In genomic region chr12:6195665-6196535, GRCh38 we compare ENCODE assay signal across 7 cellular contexts. TPM values are rescaled to one million over a fixed set of nuclear protein-coding genes. Genes with fewer than 3 reads are reported as not detected.
DNase-seq lines count a peak whose midpoint lies in the region; ATAC-seq and TF ChIP-seq lines count a peak whose summit lies in the region.

No MANE protein-coding gene starts in this region.

- peak overlapping the region; percentile 24; the same call in 1 of the 2 replicates for H2AFZ ChIP-seq in SK-N-SH (ENCODE audit: low read depth)

- DNase-seq in SK-N-SH (peak; percentile 96), cardiac muscle cell (ENCODE audit: low read depth in 1 of 2, low spot score in 1 of 2) (peak; percentile 86 to 89), prostate gland (ENCODE audit: low spot score) (peak; percentile 89), upper lobe of left lung (peak in 1 of 2 donors; percentile 90)
- peak; percentile 59 for DNase-seq in activated naive CD8-positive, alpha-beta T cell treated with anti-CD3 and anti-CD28 coated beads, Interleukin-2, amount 50 U/mL, for 16 hours (ENCODE audit: low read depth, low spot score)

- POLR2A ChIA-PET in SK-N-SH (lab: Yijun Ruan, JAX) = interaction anchor here (0.6 to 0.9 kb wide), 2 partner anchors 83 to 89 kb away, joined by 4 to 5 read pairs; no protein-coding TSS in a partner anchor

- TF ChIP-seq EP300 in SK-N-SH (IDR thresholded peaks at IDR 0.05; ENCODE audit: borderline replicate concordance in 1 of 2, low read depth in 1 of 2, low read length in 1 of 2) = no peak
- peak in 1 of 4 donors; percentile 55 for TF ChIP-seq EP300 in upper lobe of left lung (IDR thresholded peaks at IDR 0.05)

- CTCF ChIA-PET in SK-N-SH (lab: Yijun Ruan, JAX) = interaction anchor here (0.6 to 14.3 kb wide), 59 partner anchors 8 to 269 kb away, joined by 3 to 299 read pairs (median 5); no protein-coding TSS in a partner anchor

- TF ChIP-seq CTCF in GM12873 (IDR thresholded peaks at IDR 0.05; ENCODE audit: insufficient read depth, low read depth, low read length, missing control alignments) = peak; percentile 96
- TF ChIP-seq CTCF in LNCAP (IDR thresholded peaks at IDR 0.05) = peak; percentile 87
- TF ChIP-seq CTCF in SK-N-SH (IDR thresholded peaks at IDR 0.05) = peak; percentile 90
- peak; percentile 92 for TF ChIP-seq CTCF in cardiac muscle cell (IDR thresholded peaks at IDR 0.05; ENCODE audit: low read depth, low read length)
- peak; percentile 94 to 99 (median 98) for TF ChIP-seq CTCF in prostate gland (IDR thresholded peaks at IDR 0.05)
- TF ChIP-seq CTCF in upper lobe of left lung (IDR thresholded peaks at IDR 0.05) = peak; percentile 89 to 97 (median 96)

- H4K20me1 ChIP-seq in SK-N-SH (ENCODE audit: insufficient read depth) = no peaks in the 10 kb centered on the region

- no peaks in the 10 kb centered on the region for H3K9me2 ChIP-seq in SK-N-SH

- WGBS in SK-N-SH (ENCODE audit: low lambda C conversion rate) = 59% methylated on average over 6 of the region's 10 CpGs
- 40% methylated on average over 10 of the region's 10 CpGs for WGBS in prostate gland
- WGBS in upper lobe of left lung, 2 donors = 43 to 53% methylated on average over 8 to 10 of the region's 10 CpGs

- H3K36me3 ChIP-seq in SK-N-SH (replicated peaks in 1 of 2; ENCODE audit: control insufficient read depth in 1 of 2, insufficient read depth in 2 of 2, low read length in 1 of 2) (no peaks in the 10 kb centered on the region), cardiac muscle cell (no peaks in the 10 kb centered on the region), prostate gland (no peaks in the 10 kb centered on the region), upper lobe of left lung (no peaks in the 10 kb centered on the region)

- peak overlapping the region; percentile 29; the same call in 1 of the 2 replicates for H3K9ac ChIP-seq in SK-N-SH

- no peak for TF ChIP-seq POLR2A in prostate gland (IDR thresholded peaks at IDR 0.05)
- no peak for TF ChIP-seq POLR2A in upper lobe of left lung (IDR thresholded peaks at IDR 0.05)

- H3K4me1 ChIP-seq in SK-N-SH (ENCODE audit: control insufficient read depth in 1 of 2, insufficient read depth in 2 of 2, low read depth in 1 of 2, low read length in 1 of 2) (peaks cover 0 to 28% of the 10 kb centered on the region in 2 experiments; a peak in 1 of 4 replicates), cardiac muscle cell (ENCODE audit: low read depth) (no peaks in the 10 kb centered on the region), prostate gland (replicated peaks) (peaks cover 24% of the 10 kb centered on the region), upper lobe of left lung (peaks cover 15 to 39% (median 19%) of the 10 kb centered on the region in 4 donors)

- H3K4me3 ChIP-seq in SK-N-SH (ENCODE audit: low read depth in 2 of 2, low read length in 1 of 2) (no peak overlapping the region), cardiac muscle cell (no peak overlapping the region), prostate gland (no peak overlapping the region), upper lobe of left lung (no peak overlapping the region)

- no peak overlapping the region for H3K4me2 ChIP-seq in SK-N-SH

- H3K27ac ChIP-seq in SK-N-SH (ENCODE audit: low read depth in 2 of 2, low read length in 1 of 2) = peak overlapping the region; percentile 56 to 59; a peak in 3 of 4 replicates
- no peak overlapping the region for H3K27ac ChIP-seq in cardiac muscle cell
- peak overlapping the region; percentile 41 to 50 for H3K27ac ChIP-seq in prostate gland
- peak overlapping the region; percentile 28 to 65 (median 53) for H3K27ac ChIP-seq in upper lobe of left lung

- peak; percentile 85 to 89 for ATAC-seq in upper lobe of left lung (ENCODE audit: low FRiP score in 2 of 2)

- H3K27me3 ChIP-seq in SK-N-SH (ENCODE audit: insufficient read depth) (no peaks in the 10 kb centered on the region), cardiac muscle cell (peaks cover 23% of the 10 kb centered on the region), prostate gland (replicated peaks; ENCODE audit: insufficient read depth) (no peaks in the 10 kb centered on the region), upper lobe of left lung (peaks cover 0 to 3% (median 0%) of the 10 kb centered on the region in 4 donors)

- H3K9me3 ChIP-seq in SK-N-SH = no peaks in the 10 kb centered on the region
- no peaks in the 10 kb centered on the region for H3K9me3 ChIP-seq in cardiac muscle cell (ENCODE audit: low read depth)
- no peaks in the 10 kb centered on the region for H3K9me3 ChIP-seq in prostate gland
- no peaks in the 10 kb centered on the region for H3K9me3 ChIP-seq in upper lobe of left lung

- peak; percentile 92 for TF ChIP-seq RAD21 in SK-N-SH (IDR thresholded peaks at IDR 0.05; ENCODE audit: low read length)

- no peaks in the 10 kb centered on the region for H3F3A ChIP-seq in SK-N-SH (replicated peaks; ENCODE audit: insufficient read depth)

- H3K79me2 ChIP-seq in SK-N-SH (ENCODE audit: insufficient read depth) = 0 out of 2 replicates have a peak, but pooled peaks cover 2% of the 10 kb centered on the region

- intact Hi-C loops in prostate gland (cut with DNase I) = loop anchor here (1.0 to 5.0 kb wide), 3 partner anchors 82 to 134 kb away; no protein-coding TSS in a partner anchor

TF ChIP-seq in SK-N-SH, 30 proteins besides CTCF, POLR2A, EP300 and RAD21 (continues in another document):
- no peak for TF ChIP-seq IRF3 (IDR thresholded peaks at IDR 0.05; ENCODE audit: low read depth, low read length)
- TF ChIP-seq ELF1 (IDR thresholded peaks at IDR 0.05) = no peak
- TF ChIP-seq CHD2 (IDR thresholded peaks at IDR 0.05; ENCODE audit: low read length, partially characterized antibody) = peak; percentile 42
- 0 out of 2 replicates have a peak, but pooled peaks have one; percentile 2 for TF ChIP-seq REST (IDR thresholded peaks at IDR 0.05; ENCODE audit: low read depth, low read length)
- no peak for TF ChIP-seq EZH2phosphoT487 (IDR thresholded peaks at IDR 0.05; ENCODE audit: borderline replicate concordance, low read depth)
- TF ChIP-seq SMC3 (IDR thresholded peaks at IDR 0.05; ENCODE audit: low read depth, low read length) = peak; percentile 99
- no peak for TF ChIP-seq NRF1 (IDR thresholded peaks at IDR 0.05; ENCODE audit: low read depth, low read length)
- TF ChIP-seq JUND (IDR thresholded peaks at IDR 0.05) = no peak
- no peak for TF ChIP-seq GABPA (IDR thresholded peaks at IDR 0.05; ENCODE audit: low read depth)
- TF ChIP-seq FOXJ3 (CRISPR knock-in tag; IDR thresholded peaks at IDR 0.05) = no peak
- no peak for TF ChIP-seq GATA2 (CRISPR knock-in tag; IDR thresholded peaks at IDR 0.05)
- no peak for TF ChIP-seq PBX3 (IDR thresholded peaks at IDR 0.05)
- TF ChIP-seq NFIC (IDR thresholded peaks at IDR 0.05; ENCODE audit: borderline replicate concordance) = no peak

RNA-seq across cellular contexts. Expression of gene CD9, which starts 4.3 kb away (rescaled TPM):
- 76.6 and 77.3 TPM in 2 replicates for polyA plus RNA-seq in SK-N-SH (2012; rRNA removed)
- polyA plus RNA-seq in SK-N-SH (2012; cell fraction: cytosol; rRNA removed) = 71.1 and 79.7 TPM in 2 replicates
- polyA plus RNA-seq in SK-N-SH (2012; cell fraction: nucleus; rRNA removed) = 33.1 and 44.1 TPM in 2 replicates
- 11.6 and 15.8 TPM in 2 replicates for total RNA-seq in cardiac muscle cell
- polyA plus RNA-seq in cardiac muscle cell = 14.7 and 37.9 TPM in 2 replicates
- total RNA-seq in prostate gland = 100 to 1,000 TPM; 198 to 845 TPM
- total RNA-seq in upper lobe of left lung = 100 to 1,000 TPM in 5 of 6 donors, 10 to 100 TPM in 1; 96.4 to 716 (median 484) TPM
